Comparison of ENCODE assay signal across 10 cellular contexts in genomic region chr11:72483412-72484186, GRCh38. TPM values are rescaled to one million over a fixed set of nuclear protein-coding genes. Genes with fewer than 3 reads are reported as not detected.
DNase-seq lines count a peak whose midpoint lies in the region; ATAC-seq and TF ChIP-seq lines count a peak whose summit lies in the region.
"Had no signal": no experiment of that assay in that cellular context is flagged by ENCODE, and none has a peak within 500 bp of the region (broad histone marks: within the 10 kb centered on the region; RNA-seq: fewer than 3 reads in every experiment).

No MANE protein-coding gene starts in this region.

- TF ChIP-seq POLR2A in adrenal gland (IDR thresholded peaks at IDR 0.05) = no peak

- H3K4me3 Mint-ChIP-seq in activated naive CD4-positive, alpha-beta T cell treated with anti-CD3 and anti-CD28 coated beads, Interleukin-2, amount 10 ng/mL, durations not matched to agents 7 days and 5 days = no peak overlapping the region
- H3K4me3 Mint-ChIP-seq: mesothelial cell of epicardium had no signal

- H3K4me1 Mint-ChIP-seq in activated naive CD4-positive, alpha-beta T cell treated with anti-CD3 and anti-CD28 coated beads, Interleukin-2, amount 10 ng/mL, durations not matched to agents 7 days and 5 days = peaks cover 15% of the 10 kb centered on the region
- H3K4me1 Mint-ChIP-seq: mesothelial cell of epicardium had no signal

- H3K4me3 ChIP-seq in SK-N-SH (ENCODE audit: low read depth in 2 of 2, low read length in 1 of 2) (no peak overlapping the region), adrenal gland (no peak overlapping the region), left lung (no peak overlapping the region), thoracic aorta (no peak overlapping the region)

- H3K27me3 Mint-ChIP-seq in activated naive CD4-positive, alpha-beta T cell treated with anti-CD3 and anti-CD28 coated beads, Interleukin-2, amount 10 ng/mL, durations not matched to agents 7 days and 5 days = peaks cover 9% of the 10 kb centered on the region

- WGBS in SK-N-SH (ENCODE audit: low lambda C conversion rate) = 70% methylated on average over 8 of the region's 10 CpGs
- 61 to 68% (median 63%) methylated on average over 10 of the region's 10 CpGs for WGBS in adrenal gland, 4 donors

- CTCF ChIA-PET in SK-N-SH (lab: Yijun Ruan, JAX) = interaction anchor here (0.7 to 18.1 kb wide), 9 partner anchors 10 to 200 kb away, joined by 3 to 267 read pairs (median 4); no protein-coding TSS in a partner anchor
- CTCF ChIA-PET in activated naive CD4-positive, alpha-beta T cell treated with anti-CD3 and anti-CD28 coated beads, Interleukin-2, amount 10 ng/mL, durations not matched to agents 7 days and 5 days (lab: Charles Lee) = interaction anchor here (0.5 to 2.4 kb wide), 9 partner anchors 13 to 743 kb away, joined by 3 to 14 read pairs (median 4); no protein-coding TSS in a partner anchor

- H3K27ac ChIP-seq in SK-N-SH (ENCODE audit: low read depth in 2 of 2, low read length in 1 of 2) (no peak overlapping the region), adrenal gland (peak overlapping the region in 3 of 5 donors; percentile 16 to 84 (median 74)), left lung (peak overlapping the region; percentile 59 to 76), thoracic aorta (peak overlapping the region in 1 of 2 donors; percentile 13)

- peaks cover 2% of the 10 kb centered on the region for H3K36me3 Mint-ChIP-seq in activated naive CD4-positive, alpha-beta T cell treated with anti-CD3 and anti-CD28 coated beads, Interleukin-2, amount 10 ng/mL, durations not matched to agents 7 days and 5 days
- H3K36me3 Mint-ChIP-seq: mesothelial cell of epicardium had no signal

- TF ChIP-seq CTCF in SK-N-SH (IDR thresholded peaks at IDR 0.05) (no peak), adrenal gland (IDR thresholded peaks at IDR 0.05) (peak in 1 of 6 experiments; percentile 23), left lung (IDR thresholded peaks at IDR 0.05) (no peak), thoracic aorta (IDR thresholded peaks at IDR 0.05) (no peak)

- H3K79me2 ChIP-seq in SK-N-SH (ENCODE audit: insufficient read depth) = no peaks in the 10 kb centered on the region

- no peaks in the 10 kb centered on the region; the same call in 1 of the 2 replicates for H3K27me3 ChIP-seq in SK-N-SH (ENCODE audit: insufficient read depth)
- no peaks in the 10 kb centered on the region for H3K27me3 ChIP-seq in adrenal gland
- H3K27me3 ChIP-seq in left lung = no peaks in the 10 kb centered on the region
- H3K27me3 ChIP-seq in thoracic aorta (replicated peaks; ENCODE audit: insufficient read depth) = no peaks in the 10 kb centered on the region

- TF ChIP-seq RAD21 in SK-N-SH (IDR thresholded peaks at IDR 0.05; ENCODE audit: low read length) = no peak

- H3K4me2 ChIP-seq in SK-N-SH = no peak overlapping the region

- H3K4me1 ChIP-seq in SK-N-SH (ENCODE audit: control insufficient read depth in 1 of 2, insufficient read depth in 2 of 2, low read depth in 1 of 2, low read length in 1 of 2) = no peaks in the 10 kb centered on the region; a peak in 1 of 4 replicates
- H3K4me1 ChIP-seq in adrenal gland (replicated peaks in 1 of 2) = no peaks in the 10 kb centered on the region
- H3K4me1 ChIP-seq in left lung = peaks cover 3 to 28% of the 10 kb centered on the region in 2 donors
- no peaks in the 10 kb centered on the region for H3K4me1 ChIP-seq in thoracic aorta (ENCODE audit: control insufficient read depth in 1 of 2, low read depth in 2 of 2)

- ATAC-seq in SK-N-SH treated with all-trans-retinoic acid at 6 μM for 48 hours (no peak), left lung (peak; percentile 68), thoracic aorta (ENCODE audit: insufficient number of reproducible peaks, low FRiP score, low read depth) (peak; percentile 55), GM21390 (IDR thresholded peaks at IDR 0.05; ENCODE audit: unreplicated experiment) (no peak)

- H3K9me3 Mint-ChIP-seq in activated naive CD4-positive, alpha-beta T cell treated with anti-CD3 and anti-CD28 coated beads, Interleukin-2, amount 10 ng/mL, durations not matched to agents 7 days and 5 days = no peaks in the 10 kb centered on the region

- H3K9ac ChIP-seq in SK-N-SH = no peak overlapping the region

- no peaks in the 10 kb centered on the region for H3K9me3 ChIP-seq in SK-N-SH
- no peaks in the 10 kb centered on the region for H3K9me3 ChIP-seq in adrenal gland (replicated peaks in 1 of 3)
- no peaks in the 10 kb centered on the region for H3K9me3 ChIP-seq in left lung
- no peaks in the 10 kb centered on the region for H3K9me3 ChIP-seq in thoracic aorta

- peak overlapping the region; percentile 22; the same call in 1 of the 2 replicates for H2AFZ ChIP-seq in SK-N-SH (ENCODE audit: low read depth)

- no peaks in the 10 kb centered on the region for H3K9me2 ChIP-seq in SK-N-SH

- H4K20me1 ChIP-seq in SK-N-SH (ENCODE audit: insufficient read depth) = no peaks in the 10 kb centered on the region

- no peak overlapping the region for H3K27ac Mint-ChIP-seq in activated naive CD4-positive, alpha-beta T cell treated with anti-CD3 and anti-CD28 coated beads, Interleukin-2, amount 10 ng/mL, durations not matched to agents 7 days and 5 days
- H3K27ac Mint-ChIP-seq: mesothelial cell of epicardium had no signal

- no peaks in the 10 kb centered on the region for H3K36me3 ChIP-seq in SK-N-SH (replicated peaks in 1 of 2; ENCODE audit: control insufficient read depth in 1 of 2, insufficient read depth in 2 of 2, low read length in 1 of 2)
- no peaks in the 10 kb centered on the region for H3K36me3 ChIP-seq in adrenal gland (replicated peaks in 1 of 2)
- H3K36me3 ChIP-seq in left lung = no peaks in the 10 kb centered on the region
- H3K36me3 ChIP-seq in thoracic aorta = no peaks in the 10 kb centered on the region

- no peak for TF ChIP-seq EP300 in SK-N-SH (IDR thresholded peaks at IDR 0.05; ENCODE audit: borderline replicate concordance in 1 of 2, low read depth in 1 of 2, low read length in 1 of 2)

- H3F3A ChIP-seq in SK-N-SH (replicated peaks; ENCODE audit: insufficient read depth) = no peaks in the 10 kb centered on the region

- intact Hi-C loops in adrenal gland (cut with DNase I) (loop anchor here in 1 of 2 donors (5.0 to 10.0 kb wide), 2 partner anchors 89 to 161 kb away; no protein-coding TSS in a partner anchor), left lung (cut with DNase I) (no loop called here)

- DNase-seq in SK-N-SH (no peak), adrenal gland (peak in 4 of 7 donors; percentile 27 to 47 (median 38)), left lung (no peak), thoracic aorta (ENCODE audit: low spot score) (no peak), DMS 273 (lab: John Stamatoyannopoulos, UW; ENCODE audit: unreplicated experiment) (no peak)
- no peak for DNase-seq in activated naive CD4-positive, alpha-beta T cell treated with anti-CD3 and anti-CD28 coated beads, Interleukin-2, amount 10 ng/mL, durations not matched to agents 7 days and 5 days
- DNase-seq: NCI-H187 treated with DMSO at 0.1 percent for 48 hours had no signal

- POLR2A ChIA-PET in SK-N-SH (lab: Yijun Ruan, JAX) = no interaction called here

TF ChIP-seq in SK-N-SH, 30 proteins besides CTCF, POLR2A, EP300 and RAD21:
- no peak for TF ChIP-seq YY1 (IDR thresholded peaks at IDR 0.05; ENCODE audit: low read depth)
- TF ChIP-seq SMC3 (IDR thresholded peaks at IDR 0.05; ENCODE audit: low read depth, low read length) = no peak
- no peak for TF ChIP-seq ELF1 (IDR thresholded peaks at IDR 0.05)
- TF ChIP-seq MXI1 (IDR thresholded peaks at IDR 0.05; ENCODE audit: low read depth, low read length) = no peak

TF ChIP-seq in SK-N-SH treated with all-trans-retinoic acid at 6 μM for 48 hours, 23 proteins besides CTCF, POLR2A, EP300 and RAD21 (continues in another document):
- no peak for TF ChIP-seq CSRNP3 (CRISPR knock-in tag; IDR thresholded peaks at IDR 0.05)
- TF ChIP-seq CSDC2 (CRISPR knock-in tag; IDR thresholded peaks at IDR 0.05) = no peak
- no peak for TF ChIP-seq POU6F1 (CRISPR knock-in tag; IDR thresholded peaks at IDR 0.05; ENCODE audit: borderline replicate concordance, low read depth)
- TF ChIP-seq ISL1 (CRISPR knock-in tag; IDR thresholded peaks at IDR 0.05) = no peak
- no peak for TF ChIP-seq BACH2 (CRISPR knock-in tag; IDR thresholded peaks at IDR 0.05; ENCODE audit: borderline replicate concordance)
- no peak for TF ChIP-seq GLIS3 (CRISPR knock-in tag; IDR thresholded peaks at IDR 0.05)

RNA-seq across cellular contexts. Expression of gene CLPB, which starts 49.3 kb away (rescaled TPM):
- 29.0 and 33.7 TPM in 2 replicates for polyA plus RNA-seq in SK-N-SH (2012; rRNA removed)
- 26.8 and 30.3 TPM in 2 replicates for polyA plus RNA-seq in SK-N-SH (2012; cell fraction: cytosol; rRNA removed)
- polyA plus RNA-seq in SK-N-SH (2012; cell fraction: nucleus; rRNA removed) = 27.4 and 30.0 TPM in 2 replicates
- total RNA-seq in adrenal gland = 10 to 100 TPM; 28.0 to 46.4 (median 38.5) TPM
- polyA plus RNA-seq in adrenal gland = 10 to 100 TPM; 19.1 to 33.2 (median 32.2) TPM
- total RNA-seq in left lung = 10 to 100 TPM; 28.2 to 36.6 TPM
- 10 to 100 TPM; 18.6 to 22.3 TPM for total RNA-seq in thoracic aorta

Comparison
In these comparisons a context has a peak if more than half of its experiments do, and no peak if none do; other contexts are left out.
1. DNase-seq: peak in adrenal gland (4 of 7); none in SK-N-SH (single experiment), left lung (0 of 2), thoracic aorta (single experiment), DMS 273 (single experiment) and activated naive CD4-positive, alpha-beta T cell treated with anti-CD3 and anti-CD28 coated beads, Interleukin-2, amount 10 ng/mL, durations not matched to agents 7 days and 5 days (single experiment).
2. H3K27ac ChIP-seq: peak in adrenal gland (3 of 5) and left lung (2 of 2); none in SK-N-SH (0 of 2).
3. ATAC-seq: peak in left lung (single experiment) and thoracic aorta (single experiment); none in SK-N-SH treated with all-trans-retinoic acid at 6 μM for 48 hours (single experiment) and GM21390 (single experiment).